ENCODE assay signal across 8 cellular contexts in genomic region chr17:29251969-29252866, GRCh38. TPM values are rescaled to one million over a fixed set of nuclear protein-coding genes. Genes with fewer than 3 reads are reported as not detected.
A peak's percentile ranks its signal among the peaks of the same experiment; 100 is the strongest.
DNase-seq lines count a peak whose midpoint lies in the region; ATAC-seq, FAIRE-seq and TF ChIP-seq lines count a peak whose summit lies in the region.

No MANE protein-coding gene starts in this region.

- H3K9me2 ChIP-seq in SK-N-SH: no peaks in the 10 kb centered on the region
- no peaks in the 10 kb centered on the region for H3K9me2 ChIP-seq in hepatocyte (replicated peaks; ENCODE audit: insufficient read depth)

- no peak overlapping the region for H3K9ac ChIP-seq in SK-N-SH

- H3K27me3 Mint-ChIP-seq in stimulated activated memory B cell treated with anti-CD40 and anti-IgM and Interleukin-4, amounts not matched to agents 10 μg/mL and 1 μg/mL and 100 μg/mL, for 72 hours: no peaks in the 10 kb centered on the region

- no peak for FAIRE-seq in RCC 7860 (lab: Jason Lieb, UNC)

- H4K20me1 ChIP-seq in SK-N-SH (ENCODE audit: insufficient read depth): peaks cover 8% of the 10 kb centered on the region; the same call in 1 of the 2 replicates
- peaks cover 4% of the 10 kb centered on the region for H4K20me1 ChIP-seq in hepatocyte (ENCODE audit: insufficient read depth, poor library complexity, severe bottlenecking)

- peaks cover 14% of the 10 kb centered on the region for H3K4me1 Mint-ChIP-seq in stimulated activated memory B cell treated with anti-CD40 and anti-IgM and Interleukin-4, amounts not matched to agents 10 μg/mL and 1 μg/mL and 100 μg/mL, for 72 hours

- no peak overlapping the region for H3K4me2 ChIP-seq in SK-N-SH
- no peak overlapping the region for H3K4me2 ChIP-seq in hepatocyte

- H3K4me3 ChIP-seq in ACC112 (ENCODE audit: low read depth, low read length) (no peak overlapping the region), SK-N-SH (ENCODE audit: low read depth in 2 of 2, low read length in 1 of 2) (no peak overlapping the region), hepatocyte (no peak overlapping the region)

- H3K36me3 ChIP-seq in ACC112 (ENCODE audit: insufficient read depth, low read length) (no peaks in the 10 kb centered on the region), SK-N-SH (replicated peaks in 1 of 2; ENCODE audit: control insufficient read depth in 1 of 2, insufficient read depth in 2 of 2, low read length in 1 of 2) (peaks cover 7 to 9% of the 10 kb centered on the region in 2 experiments), hepatocyte (replicated peaks; ENCODE audit: insufficient read depth, low read depth) (no peaks in the 10 kb centered on the region)

- no peak for ATAC-seq in stimulated activated memory B cell treated with anti-CD40 and anti-IgM and Interleukin-4, amounts not matched to agents 10 μg/mL and 1 μg/mL and 100 μg/mL, for 72 hours
- no peak for ATAC-seq in HG02870 (IDR thresholded peaks at IDR 0.05; ENCODE audit: unreplicated experiment)
- no peak for ATAC-seq in GM21619 (IDR thresholded peaks at IDR 0.05; ENCODE audit: unreplicated experiment)

- no peak for TF ChIP-seq EP300 in SK-N-SH (IDR thresholded peaks at IDR 0.05; ENCODE audit: borderline replicate concordance in 1 of 2, low read depth in 1 of 2, low read length in 1 of 2)

- H3K79me2 ChIP-seq in ACC112 (ENCODE audit: control insufficient read depth, insufficient read depth, low read length, unreplicated experiment) (peaks cover 8% of the 10 kb centered on the region), SK-N-SH (ENCODE audit: insufficient read depth) (peaks cover 15% of the 10 kb centered on the region), hepatocyte (no peaks in the 10 kb centered on the region)

- no peak for TF ChIP-seq CTCF in GM13976 (IDR thresholded peaks at IDR 0.05; ENCODE audit: borderline replicate concordance, control extremely low read depth, extremely low read depth, insufficient read depth, missing control alignments)
- peak; percentile 67 for TF ChIP-seq CTCF in SK-N-SH (IDR thresholded peaks at IDR 0.05)
- TF ChIP-seq CTCF in hepatocyte (IDR thresholded peaks at IDR 0.05; ENCODE audit: poor library complexity): peak; percentile 38

- H2AFZ ChIP-seq in ACC112 (ENCODE audit: low read length, unreplicated experiment): no peak overlapping the region
- no peak overlapping the region for H2AFZ ChIP-seq in SK-N-SH (ENCODE audit: low read depth)
- no peak overlapping the region for H2AFZ ChIP-seq in hepatocyte

- peaks cover 9% of the 10 kb centered on the region for H3K36me3 Mint-ChIP-seq in stimulated activated memory B cell treated with anti-CD40 and anti-IgM and Interleukin-4, amounts not matched to agents 10 μg/mL and 1 μg/mL and 100 μg/mL, for 72 hours

- no peaks in the 10 kb centered on the region for H3K9me3 Mint-ChIP-seq in stimulated activated memory B cell treated with anti-CD40 and anti-IgM and Interleukin-4, amounts not matched to agents 10 μg/mL and 1 μg/mL and 100 μg/mL, for 72 hours

- TF ChIP-seq RAD21 in SK-N-SH (IDR thresholded peaks at IDR 0.05; ENCODE audit: low read length): peak; percentile 25; the same call in 1 of the 2 replicates

- H3K4me1 ChIP-seq in ACC112 (ENCODE audit: control insufficient read depth, insufficient read depth, low read length, unreplicated experiment) (peaks cover 69% of the 10 kb centered on the region), SK-N-SH (ENCODE audit: control insufficient read depth in 1 of 2, insufficient read depth in 2 of 2, low read depth in 1 of 2, low read length in 1 of 2) (peaks cover 0 to 29% of the 10 kb centered on the region in 2 experiments; a peak in 2 of 4 replicates), hepatocyte (ENCODE audit: insufficient read depth) (peaks cover 4% of the 10 kb centered on the region)

- WGBS in SK-N-SH (ENCODE audit: low lambda C conversion rate): 86% methylated on average over 9 of the region's 9 CpGs
- 73% methylated on average over 9 of the region's 9 CpGs for WGBS in hepatocyte (ENCODE audit: low lambda C conversion rate, missing lambda C conversion rate)

- no peaks in the 10 kb centered on the region for H3K27me3 ChIP-seq in ACC112 (ENCODE audit: insufficient read depth, low read length)
- no peaks in the 10 kb centered on the region for H3K27me3 ChIP-seq in SK-N-SH (ENCODE audit: insufficient read depth)
- H3K27me3 ChIP-seq in hepatocyte: no peaks in the 10 kb centered on the region

- no peak overlapping the region for H3K4me3 Mint-ChIP-seq in stimulated activated memory B cell treated with anti-CD40 and anti-IgM and Interleukin-4, amounts not matched to agents 10 μg/mL and 1 μg/mL and 100 μg/mL, for 72 hours

- CTCF ChIA-PET in SK-N-SH (lab: Yijun Ruan, JAX): interaction anchor here (0.7 to 4.1 kb wide), 14 partner anchors 9 to 135 kb away, joined by 3 to 19 read pairs (median 4); no protein-coding TSS in a partner anchor

- H3K9me3 ChIP-seq in SK-N-SH (no peaks in the 10 kb centered on the region), hepatocyte (ENCODE audit: low read depth) (no peaks in the 10 kb centered on the region)

- H3K27ac ChIP-seq in ACC112 (ENCODE audit: low read depth, low read length) (peak overlapping the region; percentile 75), SK-N-SH (ENCODE audit: low read depth in 2 of 2, low read length in 1 of 2) (no peak overlapping the region), hepatocyte (no peak overlapping the region)

- DNase-seq in GM13976 (ENCODE audit: low spot score): peak; percentile 41
- DNase-seq in SK-N-SH: peak; percentile 32
- DNase-seq in hepatocyte (ENCODE audit: low spot score): peak; percentile 48
- DNase-seq in RCC 7860 (ENCODE audit: low spot score): no peak

- POLR2A ChIA-PET in SK-N-SH (lab: Yijun Ruan, JAX): no interaction called here

- in situ Hi-C loops in GM13976 (cut with MboI; ENCODE audit: low sequenced_read_pairs, unreplicated experiment): no loop called here

- peaks cover 37% of the 10 kb centered on the region for H3F3A ChIP-seq in SK-N-SH (replicated peaks; ENCODE audit: insufficient read depth)

- H3K27ac Mint-ChIP-seq in stimulated activated memory B cell treated with anti-CD40 and anti-IgM and Interleukin-4, amounts not matched to agents 10 μg/mL and 1 μg/mL and 100 μg/mL, for 72 hours: no peak overlapping the region

TF ChIP-seq in SK-N-SH, 30 proteins besides CTCF, POLR2A, EP300 and RAD21:
- no peak for TF ChIP-seq RXRA (IDR thresholded peaks at IDR 0.05; ENCODE audit: borderline replicate concordance, low read depth)
- no peak for TF ChIP-seq GABPA (IDR thresholded peaks at IDR 0.05; ENCODE audit: low read depth)
- no peak for TF ChIP-seq TCF12 (IDR thresholded peaks at IDR 0.05)
- no peak for TF ChIP-seq SMC3 (IDR thresholded peaks at IDR 0.05; ENCODE audit: low read depth, low read length)
- no peak for TF ChIP-seq MXI1 (IDR thresholded peaks at IDR 0.05; ENCODE audit: low read depth, low read length)
- no peak for TF ChIP-seq CHD2 (IDR thresholded peaks at IDR 0.05; ENCODE audit: low read length, partially characterized antibody)
- TF ChIP-seq SIN3A (IDR thresholded peaks at IDR 0.05; ENCODE audit: borderline replicate concordance, low read depth, low read length): no peak
- TF ChIP-seq RCOR1 (IDR thresholded peaks at IDR 0.05; ENCODE audit: low read length): no peak
- no peak for TF ChIP-seq FOXM1 (IDR thresholded peaks at IDR 0.05; ENCODE audit: low read depth)
- no peak for TF ChIP-seq MEF2A (IDR thresholded peaks at IDR 0.05; ENCODE audit: borderline replicate concordance, low read depth)
- TF ChIP-seq USF1 (IDR thresholded peaks at IDR 0.05; ENCODE audit: borderline replicate concordance, low read depth): no peak
- no peak for TF ChIP-seq JUND (IDR thresholded peaks at IDR 0.05)
- TF ChIP-seq GATA2 (CRISPR knock-in tag; IDR thresholded peaks at IDR 0.05): no peak
- no peak for TF ChIP-seq NFIC (IDR thresholded peaks at IDR 0.05; ENCODE audit: borderline replicate concordance)

RNA-seq across cellular contexts. Expression of gene CRYBA1, which starts 5.6 kb away (rescaled TPM):
- polyA plus RNA-seq in SK-N-SH (2012; rRNA removed) (not detected in 2 replicates), hepatocyte (not detected in 2 replicates)
- polyA plus RNA-seq in SK-N-SH (2012; cell fraction: cytosol; rRNA removed): not detected in 2 replicates
- polyA plus RNA-seq in SK-N-SH (2012; cell fraction: nucleus; rRNA removed): not detected in 2 replicates
- total RNA-seq in hepatocyte: not detected in 2 replicates

RNA-seq across cellular contexts. Expression of gene NUFIP2, which starts 41.7 kb away (rescaled TPM):
- polyA plus RNA-seq in SK-N-SH (2012; rRNA removed) (9.0 and 11.4 TPM in 2 replicates), hepatocyte (8.4 and 8.9 TPM in 2 replicates)
- 6.2 and 6.3 TPM in 2 replicates for polyA plus RNA-seq in SK-N-SH (2012; cell fraction: cytosol; rRNA removed)
- polyA plus RNA-seq in SK-N-SH (2012; cell fraction: nucleus; rRNA removed): 4.1 and 10.9 TPM in 2 replicates
- total RNA-seq in hepatocyte: 41.9 and 47.8 TPM in 2 replicates
